ENCODE assay signal across 1 cellular context in genomic region chr12:50058743-50059312, GRCh38.
TF ChIP-seq lines count a peak whose summit lies in the region.

No MANE protein-coding gene starts in this region.

TF ChIP-seq in endothelial cell of umbilical vein, 7 proteins besides CTCF, POLR2A, EP300 and RAD21:
- peak; percentile 45 for TF ChIP-seq EZH2 (IDR thresholded peaks at IDR 0.05; ENCODE audit: borderline replicate concordance, low read depth, low read length, severe bottlenecking)
- TF ChIP-seq MYC (IDR thresholded peaks at IDR 0.05; ENCODE audit: low read depth, low read length): no peak
- TF ChIP-seq FOS (IDR thresholded peaks at IDR 0.05; ENCODE audit: borderline replicate concordance, insufficient read depth, low read length): no peak
TF ChIP-seq in endothelial cell of umbilical vein: peak in this region for 1.
